In genomic region chr15:96093063-96093462, GRCh38 we compare ENCODE assay signal across 17 cellular contexts.
"Had no signal": no experiment of that assay in that cellular context is flagged by ENCODE, and none has a peak within 500 bp of the region (broad histone marks: within the 10 kb centered on the region; RNA-seq: fewer than 3 reads in every experiment).

No MANE protein-coding gene starts in this region.

- H3K4me3 Mint-ChIP-seq: activated T-helper 17 cell treated with anti-CD3 and anti-CD28 coated beads, Interleukin-2, amount 50 U/mL, for 72 hours; natural killer cell treated with Interleukin-12 subunit alpha and Interleukin-12 subunit beta and Interleukin-15 and Interleukin-18, amount 100 ng/mL, for 72 hours; stimulated activated naive CD8-positive, alpha-beta T cell treated with anti-CD3 and anti-CD28 coated beads, Interleukin-15, Interleukin-2, amounts not matched to agents 100 ng/mL and 50 ng/mL, for 24 hours had no signal

- ATAC-seq: activated T-helper 17 cell treated with anti-CD3 and anti-CD28 coated beads, Interleukin-2, amount 50 U/mL, for 72 hours; natural killer cell treated with Interleukin-12 subunit alpha and Interleukin-12 subunit beta and Interleukin-15 and Interleukin-18, amount 100 ng/mL, for 72 hours; right cardiac atrium had no signal

- H3K9me3 Mint-ChIP-seq: natural killer cell treated with Interleukin-12 subunit alpha and Interleukin-12 subunit beta and Interleukin-15 and Interleukin-18, amount 100 ng/mL, for 72 hours; stimulated activated naive CD8-positive, alpha-beta T cell treated with anti-CD3 and anti-CD28 coated beads, Interleukin-15, Interleukin-2, amounts not matched to agents 100 ng/mL and 50 ng/mL, for 24 hours had no signal

- H3K27me3 ChIP-seq: ascending aorta, suprapubic skin had no signal

- DNase-seq: activated CD4-positive, alpha-beta T cell treated with anti-CD3 and anti-CD28 coated beads for 1 hour; activated CD4-positive, alpha-beta T cell treated with anti-CD3 and anti-CD28 coated beads, Interleukin-2, amount 50 U/mL, for 4 hours; activated naive CD4-positive, alpha-beta T cell treated with Interleukin-2 at 50 U/mL for 16 hours; activated T-cell treated with anti-CD3 and anti-CD28 coated beads for 4 hours; erythroblast; hippocampal formation; kidney; left ventricle myocardium inferior; nucleus accumbens; right cardiac atrium; trophoblast cell had no signal

- H3K27ac Mint-ChIP-seq: activated T-helper 17 cell treated with anti-CD3 and anti-CD28 coated beads, Interleukin-2, amount 50 U/mL, for 72 hours; natural killer cell treated with Interleukin-12 subunit alpha and Interleukin-12 subunit beta and Interleukin-15 and Interleukin-18, amount 100 ng/mL, for 72 hours; stimulated activated naive CD8-positive, alpha-beta T cell treated with anti-CD3 and anti-CD28 coated beads, Interleukin-15, Interleukin-2, amounts not matched to agents 100 ng/mL and 50 ng/mL, for 24 hours had no signal

- H3K4me3 ChIP-seq: ascending aorta, left ventricle myocardium inferior, suprapubic skin had no signal

- H3K4me1 Mint-ChIP-seq: activated T-helper 17 cell treated with anti-CD3 and anti-CD28 coated beads, Interleukin-2, amount 50 U/mL, for 72 hours had no signal

- H3K27ac ChIP-seq: ascending aorta, left ventricle myocardium inferior, suprapubic skin had no signal

- H3K36me3 Mint-ChIP-seq: natural killer cell treated with Interleukin-12 subunit alpha and Interleukin-12 subunit beta and Interleukin-15 and Interleukin-18, amount 100 ng/mL, for 72 hours had no signal

- FAIRE-seq: bronchial epithelial cell, kidney had no signal

- H3K9me3 ChIP-seq: ascending aorta, left ventricle myocardium inferior, suprapubic skin had no signal

- H3K4me1 ChIP-seq: ascending aorta, left ventricle myocardium inferior, suprapubic skin had no signal

- H3K36me3 ChIP-seq: ascending aorta, left ventricle myocardium inferior, suprapubic skin had no signal
